16 cellular contexts compared by ENCODE assay signal in genomic region chr14:51783765-51784164, GRCh38.
DNase-seq lines count a peak whose midpoint lies in the region; ATAC-seq and TF ChIP-seq lines count a peak whose summit lies in the region.
"Had no signal": no experiment of that assay in that cellular context is flagged by ENCODE, and none has a peak within 500 bp of the region (broad histone marks: within the 10 kb centered on the region; RNA-seq: fewer than 3 reads in every experiment).

No MANE protein-coding gene starts in this region.

- H3K27me3 ChIP-seq in breast epithelium (no peaks in the 10 kb centered on the region), gastroesophageal sphincter (no peaks in the 10 kb centered on the region)

- POLR2A ChIA-PET in MCF 10A (lab: Yijun Ruan, JAX), result no interaction called here

- H3K4me1 ChIP-seq in breast epithelium (no peaks in the 10 kb centered on the region), gastroesophageal sphincter (peaks cover 0 to 12% (median 0%) of the 10 kb centered on the region in 3 donors)
- H3K4me1 ChIP-seq: psoas muscle had no signal

- TF ChIP-seq EP300 in gastroesophageal sphincter (IDR thresholded peaks at IDR 0.05), result no peak

- ATAC-seq in stimulated activated naive CD8-positive, alpha-beta T cell treated with anti-CD3 and anti-CD28 coated beads, Interleukin-15, amount 100 ng/mL, for 72 hours, result peak; percentile 68
- ATAC-seq in GM18502 (IDR thresholded peaks at IDR 0.05; ENCODE audit: poor library complexity, unreplicated experiment) (no peak), gastroesophageal sphincter (no peak)
- ATAC-seq: mucosa of descending colon, psoas muscle had no signal

- no peaks in the 10 kb centered on the region for H3K36me3 ChIP-seq in breast epithelium
- no peaks in the 10 kb centered on the region for H3K36me3 ChIP-seq in gastroesophageal sphincter

- TF ChIP-seq POLR2A in breast epithelium (IDR thresholded peaks at IDR 0.05), result no peak
- no peak for TF ChIP-seq POLR2A in gastroesophageal sphincter (IDR thresholded peaks at IDR 0.05)

- peaks cover 16% of the 10 kb centered on the region for H3K9me3 Mint-ChIP-seq in MCF 10A (ENCODE audit: unreplicated experiment)
- peaks cover 21 to 27% of the 10 kb centered on the region in 2 donors for H3K9me3 Mint-ChIP-seq in stimulated activated naive CD8-positive, alpha-beta T cell treated with anti-CD3 and anti-CD28 coated beads, Interleukin-15, amount 100 ng/mL, for 72 hours

- H3K4me1 Mint-ChIP-seq in MCF 10A (ENCODE audit: insufficient read depth, unreplicated experiment), result peaks cover 18% of the 10 kb centered on the region
- peaks cover 21% of the 10 kb centered on the region for H3K4me1 Mint-ChIP-seq in stimulated activated naive CD8-positive, alpha-beta T cell treated with anti-CD3 and anti-CD28 coated beads, Interleukin-15, amount 100 ng/mL, for 72 hours

- no peak overlapping the region for H3K4me3 ChIP-seq in breast epithelium
- no peak overlapping the region for H3K4me3 ChIP-seq in fibroblast of villous mesenchyme (ENCODE audit: low read depth, low read length)
- no peak overlapping the region for H3K4me3 ChIP-seq in gastroesophageal sphincter
- H3K4me3 ChIP-seq: mucosa of descending colon, psoas muscle had no signal

- intact Hi-C loops in MCF 10A (cut with micrococcal nuclease), result loop anchor here (5.0 to 10.0 kb wide), 2 partner anchors 626 to 1521 kb away; no protein-coding TSS in a partner anchor
- intact Hi-C loops in breast epithelium (cut with DNase I; ENCODE audit: low total_unique reads), result no loop called here

- no peak overlapping the region for H3K4me3 Mint-ChIP-seq in MCF 10A (ENCODE audit: unreplicated experiment)
- H3K4me3 Mint-ChIP-seq in stimulated activated naive CD8-positive, alpha-beta T cell treated with anti-CD3 and anti-CD28 coated beads, Interleukin-15, amount 100 ng/mL, for 72 hours, result peak overlapping the region in 1 of 2 donors; percentile 25
- H3K4me3 Mint-ChIP-seq: activated T-helper 1 cell treated with anti-CD3 and anti-CD28 coated beads, Interleukin-12 subunit alpha, Interleukin-12 subunit beta, Interleukin-2, Interleukin-4 antibody, amounts not matched to agents 30 ng/mL and 10 ng/mL and 1 ng/mL, durations not matched to agents 14 hours and 24 hours and 36 hours; IgD-negative memory B cell had no signal

- peak; percentile 54 for DNase-seq in MCF 10A (ENCODE audit: unreplicated experiment)
- no peak for DNase-seq in breast epithelium (ENCODE audit: low spot score in 2 of 2)
- DNase-seq in RPMI7951 (ENCODE audit: low read depth), result peak; percentile 46
- peak; percentile 56 for DNase-seq in fibroblast of villous mesenchyme (ENCODE audit: low read depth)
- DNase-seq in stimulated activated naive CD8-positive, alpha-beta T cell treated with anti-CD3 and anti-CD28 coated beads, Interleukin-15, amount 100 ng/mL, for 72 hours, result no peak
- DNase-seq in SKM-1 treated with dmso at 0.1 percent for 144 hours (lab: John Stamatoyannopoulos, UW; ENCODE audit: unreplicated experiment), result no peak
- DNase-seq: DMS79 treated with DMSO at 0.1 percent for 48 hours; mucosa of descending colon; psoas muscle; stimulated activated CD4-positive, alpha-beta T cell treated with anti-CD3 and anti-CD28 coated beads, Interleukin-4, amount 100 ng/mL, for 24 hours; stimulated activated naive CD4-positive, alpha-beta T cell had no signal

- H3K27ac ChIP-seq in breast epithelium (no peak overlapping the region), gastroesophageal sphincter (peak overlapping the region in 1 of 4 donors; percentile 19)
- H3K27ac ChIP-seq: epithelial cell of prostate, psoas muscle had no signal

- H3K9me3 ChIP-seq in breast epithelium (peaks cover 0 to 8% of the 10 kb centered on the region in 2 donors), gastroesophageal sphincter (peaks cover 0 to 11% (median 0%) of the 10 kb centered on the region in 3 donors)
- H3K9me3 ChIP-seq: psoas muscle had no signal

- CTCF ChIA-PET in MCF 10A (lab: Yijun Ruan, JAX), result interaction anchor here (1.4 to 2.0 kb wide), 2 partner anchors 131 to 195 kb away, joined by 4 to 7 read pairs; no protein-coding TSS in a partner anchor

- WGBS in gastroesophageal sphincter (ENCODE audit: low coverage in 1 of 2), 2 donors, result 33 to 78% methylated on average over 4 of the region's 4 CpGs

- BruUV-seq in MCF 10A (replicated peaks; lab: Mats Ljungman, UMichigan), result no TSS peak

- no peak overlapping the region for H3K27ac Mint-ChIP-seq in MCF 10A (ENCODE audit: low read depth, unreplicated experiment)
- no peak overlapping the region for H3K27ac Mint-ChIP-seq in stimulated activated naive CD8-positive, alpha-beta T cell treated with anti-CD3 and anti-CD28 coated beads, Interleukin-15, amount 100 ng/mL, for 72 hours
- H3K27ac Mint-ChIP-seq: activated T-helper 1 cell treated with anti-CD3 and anti-CD28 coated beads, Interleukin-12 subunit alpha, Interleukin-12 subunit beta, Interleukin-2, Interleukin-4 antibody, amounts not matched to agents 30 ng/mL and 10 ng/mL and 1 ng/mL, durations not matched to agents 14 hours and 24 hours and 36 hours; IgD-negative memory B cell had no signal

- no peaks in the 10 kb centered on the region for H3K27me3 Mint-ChIP-seq in MCF 10A (ENCODE audit: insufficient read depth, unreplicated experiment)
- peaks cover 11% of the 10 kb centered on the region for H3K27me3 Mint-ChIP-seq in stimulated activated naive CD8-positive, alpha-beta T cell treated with anti-CD3 and anti-CD28 coated beads, Interleukin-15, amount 100 ng/mL, for 72 hours

- H3K36me3 Mint-ChIP-seq in MCF 10A (ENCODE audit: insufficient read depth, unreplicated experiment), result peaks cover 7% of the 10 kb centered on the region

- no peak for TF ChIP-seq CTCF in MCF 10A (IDR thresholded peaks at IDR 0.05; ENCODE audit: unreplicated experiment)
- no peak for TF ChIP-seq CTCF in breast epithelium (IDR thresholded peaks at IDR 0.05)
- no peak for TF ChIP-seq CTCF in fibroblast of villous mesenchyme (IDR thresholded peaks at IDR 0.05; ENCODE audit: insufficient read depth, low read depth, low read length)
- TF ChIP-seq CTCF in gastroesophageal sphincter (IDR thresholded peaks at IDR 0.05), result no peak

Comparison
In these comparisons a context has a peak if more than half of its experiments do, and no peak if none do; other contexts are left out.
1. DNase-seq: peak in MCF 10A (single experiment), RPMI7951 (single experiment) and fibroblast of villous mesenchyme (single experiment); none in breast epithelium (0 of 2), stimulated activated naive CD8-positive, alpha-beta T cell treated with anti-CD3 and anti-CD28 coated beads, Interleukin-15, amount 100 ng/mL, for 72 hours (0 of 2) and SKM-1 treated with dmso at 0.1 percent for 144 hours (single experiment).